In genomic region chr5:43255704-43256103, GRCh38 we compare ENCODE assay signal across 22 cellular contexts. TPM values are rescaled to one million over a fixed set of nuclear protein-coding genes. Genes with fewer than 3 reads are reported as not detected.
A peak's percentile ranks its signal among the peaks of the same experiment; 100 is the strongest.
DNase-seq lines count a peak whose midpoint lies in the region; ATAC-seq, FAIRE-seq and TF ChIP-seq lines count a peak whose summit lies in the region.
"Had no signal": no experiment of that assay in that cellular context is flagged by ENCODE, and none has a peak within 500 bp of the region (broad histone marks: within the 10 kb centered on the region; RNA-seq: fewer than 3 reads in every experiment).

No MANE protein-coding gene starts in this region.

- no peaks in the 10 kb centered on the region for H3K36me3 Mint-ChIP-seq in glutamatergic neuron (ENCODE audit: unreplicated experiment)
- no peaks in the 10 kb centered on the region for H3K36me3 Mint-ChIP-seq in activated T-helper 1 cell treated with anti-CD3 and anti-CD28 coated beads, Interleukin-12 subunit alpha, Interleukin-12 subunit beta, Interleukin-2, Interleukin-4 antibody, amounts not matched to agents 30 ng/mL and 10 ng/mL and 1 ng/mL, durations not matched to agents 14 hours and 24 hours and 36 hours (ENCODE audit: low read depth)
- H3K36me3 Mint-ChIP-seq: CD4-positive, alpha-beta memory T cell had no signal

- no peak for TF ChIP-seq POLR2A in GM12892 (IDR thresholded peaks at IDR 0.05; ENCODE audit: low read depth, low read length)

- no peak for FAIRE-seq in GM12892 (lab: Jason Lieb, UNC)
- FAIRE-seq: H1, TTC549 had no signal

- peak overlapping the region; percentile 31 for H3K4me3 Mint-ChIP-seq in glutamatergic neuron (ENCODE audit: unreplicated experiment)
- no peak overlapping the region for H3K4me3 Mint-ChIP-seq in activated T-helper 1 cell treated with anti-CD3 and anti-CD28 coated beads, Interleukin-12 subunit alpha, Interleukin-12 subunit beta, Interleukin-2, Interleukin-4 antibody, amounts not matched to agents 30 ng/mL and 10 ng/mL and 1 ng/mL, durations not matched to agents 14 hours and 24 hours and 36 hours
- H3K4me3 Mint-ChIP-seq: activated CD8-positive, alpha-beta T cell treated with anti-CD3 and anti-CD28 coated beads for 36 hours; CD4-positive, alpha-beta memory T cell had no signal

- peak; percentile 49 for ATAC-seq in HG02981 (IDR thresholded peaks at IDR 0.05; ENCODE audit: unreplicated experiment)
- no peak for ATAC-seq in HG02763 (IDR thresholded peaks at IDR 0.05; ENCODE audit: unreplicated experiment)
- ATAC-seq: activated CD4-positive, CD25-positive, alpha-beta regulatory T cell treated with anti-CD3 and anti-CD28 coated beads, Interleukin-2, amount 50 U/mL, for 24 hours; activated CD8-positive, alpha-beta T cell treated with anti-CD3 and anti-CD28 coated beads for 36 hours had no signal

- DNase-seq in DMS 273 treated with DMSO at 0.1 percent for 48 hours (lab: John Stamatoyannopoulos, UW) (peak; percentile 51), GM20000 (ENCODE audit: low spot score) (peak; percentile 23), glutamatergic neuron (no peak), GM12892 (ENCODE audit: insufficient read length) (no peak), DMS53 (lab: John Stamatoyannopoulos, UW) (no peak)
- DNase-seq in activated T-helper 1 cell treated with anti-CD3 and anti-CD28 coated beads, Interleukin-12 subunit alpha, Interleukin-12 subunit beta, Interleukin-2, Interleukin-4 antibody, amounts not matched to agents 30 ng/mL and 10 ng/mL and 1 ng/mL, durations not matched to agents 14 hours and 24 hours and 36 hours (ENCODE audit: low spot score): no peak
- DNase-seq: activated CD8-positive, alpha-beta T cell treated with anti-CD3 and anti-CD28 coated beads for 36 hours; activated effector memory CD4-positive, alpha-beta T cell treated with anti-CD3 and anti-CD28 coated beads, Interleukin-2, amount 50 U/mL, for 16 hours; CD4-positive, alpha-beta memory T cell; KG1; mesenchymal stem cell; NCI-H1436 treated with DMSO at 0.1 percent for 48 hours; NCI-H526 treated with DMSO at 0.1 percent for 48 hours; Peyer's patch; stimulated activated CD4-positive, alpha-beta T cell treated with anti-CD3 and anti-CD28 coated beads, Interleukin-15, amount 100 ng/mL, for 24 hours; stomach; transverse colon had no signal

- H3K9me3 Mint-ChIP-seq in glutamatergic neuron (ENCODE audit: unreplicated experiment): peaks cover 7% of the 10 kb centered on the region
- no peaks in the 10 kb centered on the region for H3K9me3 Mint-ChIP-seq in activated T-helper 1 cell treated with anti-CD3 and anti-CD28 coated beads, Interleukin-12 subunit alpha, Interleukin-12 subunit beta, Interleukin-2, Interleukin-4 antibody, amounts not matched to agents 30 ng/mL and 10 ng/mL and 1 ng/mL, durations not matched to agents 14 hours and 24 hours and 36 hours

- no peak for TF ChIP-seq CTCF in GM20000 (IDR thresholded peaks at IDR 0.05; ENCODE audit: extremely low read depth, missing control alignments)
- no peak for TF ChIP-seq CTCF in glutamatergic neuron (IDR thresholded peaks at IDR 0.05; ENCODE audit: partially characterized antibody, unreplicated experiment)

- H3K4me1 Mint-ChIP-seq in glutamatergic neuron (ENCODE audit: low read depth, unreplicated experiment): peaks cover 39% of the 10 kb centered on the region
- H3K4me1 Mint-ChIP-seq in activated T-helper 1 cell treated with anti-CD3 and anti-CD28 coated beads, Interleukin-12 subunit alpha, Interleukin-12 subunit beta, Interleukin-2, Interleukin-4 antibody, amounts not matched to agents 30 ng/mL and 10 ng/mL and 1 ng/mL, durations not matched to agents 14 hours and 24 hours and 36 hours (ENCODE audit: low read depth): no peaks in the 10 kb centered on the region

- intact Hi-C loops in activated T-helper 1 cell treated with anti-CD3 and anti-CD28 coated beads, Interleukin-12 subunit alpha, Interleukin-12 subunit beta, Interleukin-2, Interleukin-4 antibody, amounts not matched to agents 30 ng/mL and 10 ng/mL and 1 ng/mL, durations not matched to agents 14 hours and 24 hours and 36 hours (cut with micrococcal nuclease): no loop called here

- H3K27me3 Mint-ChIP-seq in glutamatergic neuron (ENCODE audit: unreplicated experiment): peaks cover 2% of the 10 kb centered on the region
- peaks cover 26% of the 10 kb centered on the region for H3K27me3 Mint-ChIP-seq in activated T-helper 1 cell treated with anti-CD3 and anti-CD28 coated beads, Interleukin-12 subunit alpha, Interleukin-12 subunit beta, Interleukin-2, Interleukin-4 antibody, amounts not matched to agents 30 ng/mL and 10 ng/mL and 1 ng/mL, durations not matched to agents 14 hours and 24 hours and 36 hours (ENCODE audit: insufficient read depth)

- H3K27ac Mint-ChIP-seq in glutamatergic neuron (ENCODE audit: unreplicated experiment): peak overlapping the region; percentile 76
- no peak overlapping the region for H3K27ac Mint-ChIP-seq in activated T-helper 1 cell treated with anti-CD3 and anti-CD28 coated beads, Interleukin-12 subunit alpha, Interleukin-12 subunit beta, Interleukin-2, Interleukin-4 antibody, amounts not matched to agents 30 ng/mL and 10 ng/mL and 1 ng/mL, durations not matched to agents 14 hours and 24 hours and 36 hours
- H3K27ac Mint-ChIP-seq: activated CD8-positive, alpha-beta T cell treated with anti-CD3 and anti-CD28 coated beads for 36 hours had no signal

RNA-seq across cellular contexts. Expression of gene HMGCS1, which starts 57.5 kb away (rescaled TPM):
- total RNA-seq in glutamatergic neuron (ENCODE audit: unreplicated experiment): 452 TPM
- polyA plus RNA-seq in GM12892 (2012; ENCODE audit: missing spikeins): 68.2 TPM
- total RNA-seq in activated T-helper 1 cell treated with anti-CD3 and anti-CD28 coated beads, Interleukin-12 subunit alpha, Interleukin-12 subunit beta, Interleukin-2, Interleukin-4 antibody, amounts not matched to agents 30 ng/mL and 10 ng/mL and 1 ng/mL, durations not matched to agents 14 hours and 24 hours and 36 hours: 216 and 218 TPM in 2 replicates

Comparison
In these comparisons a context has a peak if more than half of its experiments do, and no peak if none do; other contexts are left out.
1. DNase-seq: peak in DMS 273 treated with DMSO at 0.1 percent for 48 hours (single experiment) and GM20000 (single experiment); none in glutamatergic neuron (single experiment), GM12892 (single experiment), activated T-helper 1 cell treated with anti-CD3 and anti-CD28 coated beads, Interleukin-12 subunit alpha, Interleukin-12 subunit beta, Interleukin-2, Interleukin-4 antibody, amounts not matched to agents 30 ng/mL and 10 ng/mL and 1 ng/mL, durations not matched to agents 14 hours and 24 hours and 36 hours (single experiment) and DMS53 (single experiment).